Comparison of ENCODE assay signal across 8 cellular contexts in the genomic region with DNA sequence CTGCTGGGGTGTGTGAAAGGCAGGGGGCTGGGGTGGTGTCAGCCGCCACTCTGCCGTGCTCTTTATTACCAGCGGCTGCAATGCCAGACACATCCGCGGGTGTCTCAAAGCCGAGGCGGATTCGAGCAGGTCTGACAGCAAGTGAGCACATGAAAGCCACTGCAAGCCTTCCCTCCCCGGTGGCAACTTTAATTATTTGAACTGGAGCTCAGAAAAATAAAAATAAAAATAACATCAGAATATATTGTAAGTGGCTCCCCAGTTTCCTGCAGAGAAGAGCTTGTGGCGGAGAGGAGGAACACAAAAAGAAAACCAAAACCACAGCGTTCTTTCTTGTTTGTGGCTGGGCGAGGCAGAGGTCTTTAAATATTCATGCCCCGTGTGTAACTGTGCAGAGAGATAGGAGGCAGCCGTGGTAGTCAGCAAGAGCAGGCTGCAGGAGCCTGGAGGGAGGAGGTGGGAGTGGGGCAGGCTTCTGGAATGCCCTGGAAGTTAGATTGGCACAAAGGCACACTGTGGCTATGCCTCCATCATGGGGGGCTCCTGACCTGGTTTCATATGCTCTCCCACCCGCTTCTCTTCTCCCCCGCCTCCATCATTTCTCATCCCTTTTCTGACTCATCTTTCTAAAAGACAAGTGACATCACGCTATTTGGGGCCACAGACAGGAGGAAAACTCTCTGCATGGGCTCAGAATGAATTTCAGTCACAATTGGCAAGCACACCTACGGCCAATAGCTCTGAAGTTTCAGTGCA.
DNase-seq lines count a peak whose midpoint lies in the region; ATAC-seq and TF ChIP-seq lines count a peak whose summit lies in the region.

No MANE protein-coding gene starts in this region.

- H3K9me3 Mint-ChIP-seq in activated CD4-positive, alpha-beta memory T cell treated with anti-CD3 and anti-CD28 coated beads for 36 hours = no peaks in the 10 kb centered on the region

- POLR2A ChIA-PET in activated CD4-positive, alpha-beta memory T cell treated with anti-CD3 and anti-CD28 coated beads for 36 hours (lab: Charles Lee) = interaction anchor here (1.3 kb wide), 1 partner anchor 10 kb away, joined by 3 read pairs; no protein-coding TSS in a partner anchor

- H3K9ac ChIP-seq in Loucy (ENCODE audit: low read depth, low read length, poor library complexity, severe bottlenecking) = peak overlapping the region; percentile 57

- no peaks in the 10 kb centered on the region for H4K20me1 ChIP-seq in Loucy (ENCODE audit: insufficient read depth, low read length, poor library complexity, severe bottlenecking)

- peak overlapping the region; percentile 64 for H3K27ac Mint-ChIP-seq in activated CD4-positive, alpha-beta memory T cell treated with anti-CD3 and anti-CD28 coated beads for 36 hours

- intact Hi-C loops in activated CD4-positive, alpha-beta memory T cell treated with anti-CD3 and anti-CD28 coated beads for 36 hours (cut with micrococcal nuclease) = loop anchor here (5.0 to 10.0 kb wide), 2 partner anchors 358 to 830 kb away; a partner anchor contains a TSS

- no peaks in the 10 kb centered on the region for H3K27me3 ChIP-seq in Loucy (ENCODE audit: insufficient read depth, low read length, poor library complexity, severe bottlenecking)

- H3K4me2 ChIP-seq in Loucy (ENCODE audit: low read depth, low read length, poor library complexity, severe bottlenecking) = peak overlapping the region; percentile 86

- peak overlapping the region; percentile 49; the same call in 1 of the 2 replicates for H3K4me3 ChIP-seq in GM08714 (ENCODE audit: low read length)
- H3K4me3 ChIP-seq in Loucy (ENCODE audit: low read length, poor library complexity, severe bottlenecking) = peak overlapping the region; percentile 72

- peaks cover 26% of the 10 kb centered on the region for H3K4me1 Mint-ChIP-seq in activated CD4-positive, alpha-beta memory T cell treated with anti-CD3 and anti-CD28 coated beads for 36 hours (ENCODE audit: low read depth)

- H3F3A ChIP-seq in Loucy (ENCODE audit: low read depth) = peaks cover 3% of the 10 kb centered on the region; the same call in 1 of the 2 replicates

- peak overlapping the region; percentile 62; the same call in 1 of the 2 replicates for H2AFZ ChIP-seq in Loucy (ENCODE audit: low read length)

- CTCF ChIA-PET in activated CD4-positive, alpha-beta memory T cell treated with anti-CD3 and anti-CD28 coated beads for 36 hours (lab: Charles Lee) = interaction anchor here (1.4 kb wide), 1 partner anchor 9 kb away, joined by 4 read pairs; no protein-coding TSS in a partner anchor

- peak; percentile 71 for DNase-seq in activated CD4-positive, alpha-beta memory T cell treated with anti-CD3 and anti-CD28 coated beads for 36 hours
- DNase-seq in fibroblast of peridontal ligament (ENCODE audit: extremely low read depth) (peak; percentile 11), hippocampal formation (lab: John Stamatoyannopoulos, UW) (no peak), omental fat pad (ENCODE audit: low spot score) (no peak)
- DNase-seq in stimulated activated CD4-positive, alpha-beta T cell treated with anti-CD3 and anti-CD28 coated beads, Interleukin-15, amount 100 ng/mL, for 24 hours = peak; percentile 70

- ATAC-seq in GM21528 (IDR thresholded peaks at IDR 0.05; ENCODE audit: low FRiP score, unreplicated experiment) (peak; percentile 80), omental fat pad (ENCODE audit: low FRiP score) (no peak)

- no peaks in the 10 kb centered on the region for H3K9me3 ChIP-seq in Loucy (ENCODE audit: insufficient read depth, low read depth, low read length)

- peak overlapping the region; percentile 56 for H3K4me3 Mint-ChIP-seq in activated CD4-positive, alpha-beta memory T cell treated with anti-CD3 and anti-CD28 coated beads for 36 hours

- no peaks in the 10 kb centered on the region for H3K9me2 ChIP-seq in Loucy (replicated peaks; ENCODE audit: low read depth, low read length)

- TF ChIP-seq CTCF in Loucy (conservative IDR thresholded peaks at IDR 0.05; ENCODE audit: low read length) = peak; percentile 50
- TF ChIP-seq CTCF in omental fat pad (IDR thresholded peaks at IDR 0.05) = no peak

- no peaks in the 10 kb centered on the region for H3K79me2 ChIP-seq in Loucy (ENCODE audit: insufficient read depth, low read length)

- no peaks in the 10 kb centered on the region for H3K36me3 Mint-ChIP-seq in activated CD4-positive, alpha-beta memory T cell treated with anti-CD3 and anti-CD28 coated beads for 36 hours

- no peaks in the 10 kb centered on the region for H3K36me3 ChIP-seq in Loucy (ENCODE audit: insufficient read depth, low read length)

- peaks cover 28% of the 10 kb centered on the region for H3K27me3 Mint-ChIP-seq in activated CD4-positive, alpha-beta memory T cell treated with anti-CD3 and anti-CD28 coated beads for 36 hours

- peaks cover 26% of the 10 kb centered on the region for H3K4me1 ChIP-seq in Loucy (ENCODE audit: insufficient read depth, low read length, poor library complexity, severe bottlenecking)

Comparison
In these comparisons a context has a peak if more than half of its experiments do, and no peak if none do; other contexts are left out.
1. DNase-seq: peak in activated CD4-positive, alpha-beta memory T cell treated with anti-CD3 and anti-CD28 coated beads for 36 hours (single experiment), fibroblast of peridontal ligament (single experiment) and stimulated activated CD4-positive, alpha-beta T cell treated with anti-CD3 and anti-CD28 coated beads, Interleukin-15, amount 100 ng/mL, for 24 hours (single experiment); none in hippocampal formation (0 of 2) and omental fat pad (single experiment).